In the genomic region with DNA sequence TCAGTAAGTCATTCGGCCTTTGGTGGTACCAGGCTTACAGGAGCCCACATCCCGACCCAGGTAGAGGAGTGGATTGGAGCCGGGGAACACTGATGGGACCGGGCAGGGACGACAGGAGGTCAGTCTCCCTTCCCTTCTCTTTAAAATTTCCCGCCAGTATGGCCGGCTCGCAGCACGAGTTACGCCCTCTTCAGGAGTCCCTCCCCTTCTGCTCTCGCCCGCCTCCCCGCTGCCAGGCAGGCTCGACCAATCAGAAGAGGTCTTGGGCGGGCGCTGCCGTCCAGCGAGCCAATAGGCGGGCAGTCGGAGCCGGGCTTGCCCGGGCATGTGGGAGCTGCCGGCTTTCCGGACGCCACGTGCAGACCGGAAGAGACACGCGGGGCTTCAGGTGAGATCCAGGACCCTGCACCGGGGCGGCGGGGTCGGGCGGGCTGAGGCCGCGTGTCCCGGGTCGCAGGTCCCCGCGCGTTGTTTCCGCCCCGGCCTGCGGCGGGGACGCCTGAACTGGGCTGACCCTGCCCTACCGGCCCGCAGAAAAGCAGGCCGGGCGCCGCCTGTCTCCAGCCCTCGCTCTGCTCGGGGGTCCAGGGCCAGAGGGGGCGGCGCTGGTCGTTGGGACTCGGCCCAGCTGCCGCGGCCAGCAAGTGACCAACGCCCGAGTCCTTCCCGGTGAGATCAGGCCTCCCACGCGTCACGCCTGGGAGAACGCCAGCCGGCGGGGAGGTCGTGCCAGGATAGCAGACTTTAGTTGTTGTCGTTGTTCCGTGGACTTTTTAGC, we compare ENCODE assay signal across 8 cellular contexts. TPM values are rescaled to one million over a fixed set of nuclear protein-coding genes. Genes with fewer than 3 reads are reported as not detected.
DNase-seq lines count a peak whose midpoint lies in the region; ATAC-seq and TF ChIP-seq lines count a peak whose summit lies in the region.

A gene with protein sequence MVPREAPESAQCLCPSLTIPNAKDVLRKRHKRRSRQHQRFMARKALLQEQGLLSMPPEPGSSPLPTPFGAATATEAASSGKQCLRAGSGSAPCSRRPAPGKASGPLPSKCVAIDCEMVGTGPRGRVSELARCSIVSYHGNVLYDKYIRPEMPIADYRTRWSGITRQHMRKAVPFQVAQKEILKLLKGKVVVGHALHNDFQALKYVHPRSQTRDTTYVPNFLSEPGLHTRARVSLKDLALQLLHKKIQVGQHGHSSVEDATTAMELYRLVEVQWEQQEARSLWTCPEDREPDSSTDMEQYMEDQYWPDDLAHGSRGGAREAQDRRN (plus strand): TSS at position 346 of the 778 bp plus-strand sequence. CDS start 4,870 bp downstream, outside the sequence.

- peak in 1 of 6 experiments; percentile 6 for TF ChIP-seq CTCF in adrenal gland (IDR thresholded peaks at IDR 0.05)
- peak in 5 of 9 donors; percentile 18 to 59 (median 31) for TF ChIP-seq CTCF in heart right ventricle (IDR thresholded peaks at IDR 0.05)

- no peaks in the 10 kb centered on the region for H3K27me3 ChIP-seq in adrenal gland
- no peaks in the 10 kb centered on the region for H3K27me3 ChIP-seq in heart right ventricle

- H3K27ac ChIP-seq in adrenal gland: peak within 1 kb of the TSS; percentile 64 to 93 (median 84)
- H3K27ac ChIP-seq in heart right ventricle: peak within 1 kb of the TSS; percentile 79 to 94 (median 92)

- 0% methylated on average over 2 to 71 of the region's 71 CpGs for WGBS in adrenal gland, 4 donors
- 1% methylated on average over 68 to 71 of the region's 71 CpGs for WGBS in heart right ventricle, 2 donors

- ATAC-seq in GM18498 (IDR thresholded peaks at IDR 0.05; ENCODE audit: unreplicated experiment) (peak; percentile 96), HG02885 (IDR thresholded peaks at IDR 0.05; ENCODE audit: poor library complexity, unreplicated experiment) (peak; percentile 96), heart right ventricle (peak; percentile 97 to 99 (median 99))

- intact Hi-C loops in T-helper 1 cell treated with Interleukin-12 subunit alpha and Interleukin-12 subunit beta and Interleukin-4 antibody, amounts not matched to agents 30 ng/mL and 1 ng/mL, for 36 hours (cut with micrococcal nuclease): loop anchor here (1.0 to 5.0 kb wide), 8 partner anchors 49 to 1271 kb away; a partner anchor contains a TSS
- intact Hi-C loops in adrenal gland (cut with DNase I) (no loop called here), heart right ventricle (cut with DNase I) (loop anchor here in 5 of 10 donors (1.0 to 10.0 kb wide), 7 partner anchors 17 to 384 kb away; a partner anchor contains a TSS), posterior vena cava (cut with DNase I) (no loop called here)

- DNase-seq in NCI-H1694 (lab: John Stamatoyannopoulos, UW): peak; percentile 81
- peak; percentile 96 to 98 (median 97) for DNase-seq in adrenal gland
- peak; percentile 95 to 96 for DNase-seq in heart right ventricle
- DNase-seq in posterior vena cava (ENCODE audit: low spot score): peak; percentile 98
- peak; percentile 97 for DNase-seq in ureter (ENCODE audit: low spot score)

- H3K4me1 ChIP-seq in adrenal gland (replicated peaks in 1 of 2) (peaks cover 12 to 39% of the 10 kb centered on the region in 2 donors), heart right ventricle (peaks cover 6 to 51% (median 36%) of the 10 kb centered on the region in 9 donors)

- TF ChIP-seq POLR2A in adrenal gland (IDR thresholded peaks at IDR 0.05): peak in 1 of 2 donors; percentile 36

- H3K4me3 ChIP-seq in adrenal gland (peak within 1 kb of the TSS; percentile 69 to 97 (median 78)), heart right ventricle (peak within 1 kb of the TSS; percentile 52 to 96 (median 82))

- H3K9me3 ChIP-seq in adrenal gland (replicated peaks in 1 of 3) (no peaks in the 10 kb centered on the region), heart right ventricle (no peaks in the 10 kb centered on the region)

- H3K36me3 ChIP-seq in adrenal gland (replicated peaks in 1 of 2): peaks cover 0 to 2% of the 10 kb centered on the region in 2 donors
- H3K36me3 ChIP-seq in heart right ventricle: peaks cover 0 to 6% (median 0%) of the 10 kb centered on the region in 9 donors

RNA-seq across cellular contexts. Expression of the gene that starts here (rescaled TPM):
- 58.2 and 59.1 TPM in 2 replicates for total RNA-seq in T-helper 1 cell treated with Interleukin-12 subunit alpha and Interleukin-12 subunit beta and Interleukin-4 antibody, amounts not matched to agents 30 ng/mL and 1 ng/mL, for 36 hours
- 10 to 100 TPM in 7 of 8 donors, 1 to 10 TPM in 1; 8.5 to 29.3 (median 14.2) TPM for total RNA-seq in adrenal gland
- polyA plus RNA-seq in adrenal gland: 10 to 100 TPM in 1 of 3 donors, 1 to 10 TPM in 2; 4.9 to 11.3 (median 6.8) TPM
- total RNA-seq in heart right ventricle: 1 to 10 TPM; 4.0 to 9.5 (median 5.6) TPM
- 10 to 100 TPM in 1 of 2 donors, 1 to 10 TPM in 1; 3.4 to 13.2 TPM for polyA plus RNA-seq in heart right ventricle
- 10 to 100 TPM; 12.2 to 24.3 TPM for total RNA-seq in posterior vena cava
- total RNA-seq in ureter: 17.4 TPM

Comparison
In these comparisons a context has a peak if more than half of its experiments do, and no peak if none do; other contexts are left out.
1. Peak in every context shown above with its lines: DNase-seq, ATAC-seq, H3K4me3 ChIP-seq and H3K27ac ChIP-seq.